In genomic region chr20:32231847-32232246, GRCh38 we compare ENCODE assay signal across 2 cellular contexts.
TF ChIP-seq lines count a peak whose summit lies in the region.

No MANE protein-coding gene starts in this region.

TF ChIP-seq in IMR-90, 13 proteins besides CTCF, POLR2A, EP300 and RAD21:
- TF ChIP-seq MXI1 (IDR thresholded peaks at IDR 0.05; ENCODE audit: borderline replicate concordance, low read depth, low read length) (no peak), MAFK (IDR thresholded peaks at IDR 0.05; ENCODE audit: low read depth, low read length) (peak; percentile 99)

TF ChIP-seq in H1, 55 proteins besides CTCF, POLR2A, EP300 and RAD21:
- TF ChIP-seq MAFK (IDR thresholded peaks at IDR 0.05; ENCODE audit: low read depth, low read length) (peak; percentile 91), YY1 (IDR thresholded peaks at IDR 0.05; ENCODE audit: low read depth, low read length) (no peak), CBX5 (IDR thresholded peaks at IDR 0.05; ENCODE audit: low read depth, low read length) (no peak), NRF1 (IDR thresholded peaks at IDR 0.05; ENCODE audit: low read depth, low read length) (no peak), ZNF274 (IDR thresholded peaks at IDR 0.05; ENCODE audit: borderline replicate concordance, extremely low read depth, low read length) (no peak), SIN3A (conservative IDR thresholded peaks at IDR 0.05 in 1 of 2, IDR thresholded peaks at IDR 0.05 in 1 of 2; ENCODE audit: low read depth in 1 of 2, low read length in 2 of 2) (no peak)
